ENCODE assay signal across 1 cellular context in genomic region chr4:77127837-77128621, GRCh38.
TF ChIP-seq lines count a peak whose summit lies in the region.

No MANE protein-coding gene starts in this region.

TF ChIP-seq in SK-N-SH, 30 proteins besides CTCF, POLR2A, EP300 and RAD21 (continued from another document):
- TF ChIP-seq GATA2 (CRISPR knock-in tag; IDR thresholded peaks at IDR 0.05) (no peak), RFX5 (IDR thresholded peaks at IDR 0.05; ENCODE audit: low read length) (no peak), JUND (IDR thresholded peaks at IDR 0.05) (no peak), ELF1 (IDR thresholded peaks at IDR 0.05) (no peak), YY1 (IDR thresholded peaks at IDR 0.05; ENCODE audit: low read depth) (no peak), GABPA (IDR thresholded peaks at IDR 0.05; ENCODE audit: low read depth) (no peak), CHD2 (IDR thresholded peaks at IDR 0.05; ENCODE audit: low read length, partially characterized antibody) (no peak)
